In the genomic region with DNA sequence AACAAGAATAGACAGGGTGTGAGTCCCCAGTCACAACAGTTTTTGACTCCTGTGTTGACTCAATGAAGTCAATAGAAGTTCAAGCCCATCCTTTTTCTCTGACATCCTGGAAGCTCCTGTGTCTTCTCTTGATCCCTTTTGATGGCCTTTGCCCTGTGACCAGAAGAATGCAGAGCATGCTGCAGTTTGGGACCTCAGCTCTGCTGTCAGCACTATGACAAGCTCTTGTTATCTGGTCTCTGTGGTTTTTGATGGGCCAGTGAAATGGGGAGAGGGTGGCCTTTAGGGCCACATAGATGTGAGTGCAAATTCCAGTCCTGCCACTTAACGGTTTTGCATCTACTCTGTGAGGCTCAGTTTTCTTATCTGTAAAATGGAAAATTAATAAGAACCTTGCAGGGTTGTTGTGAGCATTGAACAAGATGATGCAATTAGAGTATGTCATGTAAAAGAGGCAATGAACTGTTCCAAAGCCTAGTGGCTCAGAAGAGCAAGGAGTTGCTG, we compare ENCODE assay signal across 1 cellular context.
A peak's percentile ranks its signal among the peaks of the same experiment; 100 is the strongest.
TF ChIP-seq lines count a peak whose summit lies in the region.

No MANE protein-coding gene starts in this region.

TF ChIP-seq in K562, 482 proteins besides CTCF, POLR2A, EP300 and RAD21 (continued from another document and continues in another):
- TF ChIP-seq JUN (IDR thresholded peaks at IDR 0.05; ENCODE audit: borderline replicate concordance, low read depth, low read length): no peak
- no peak for TF ChIP-seq JUN (CRISPR knock-in tag; IDR thresholded peaks at IDR 0.05; ENCODE audit: borderline replicate concordance)
- TF ChIP-seq ILF3 (IDR thresholded peaks at IDR 0.05; ENCODE audit: borderline replicate concordance): no peak
- no peak for TF ChIP-seq ELF1 (tag; IDR thresholded peaks at IDR 0.05)
- no peak for TF ChIP-seq TSC22D4 (tag; IDR thresholded peaks at IDR 0.05)
- TF ChIP-seq, protein P1, sequence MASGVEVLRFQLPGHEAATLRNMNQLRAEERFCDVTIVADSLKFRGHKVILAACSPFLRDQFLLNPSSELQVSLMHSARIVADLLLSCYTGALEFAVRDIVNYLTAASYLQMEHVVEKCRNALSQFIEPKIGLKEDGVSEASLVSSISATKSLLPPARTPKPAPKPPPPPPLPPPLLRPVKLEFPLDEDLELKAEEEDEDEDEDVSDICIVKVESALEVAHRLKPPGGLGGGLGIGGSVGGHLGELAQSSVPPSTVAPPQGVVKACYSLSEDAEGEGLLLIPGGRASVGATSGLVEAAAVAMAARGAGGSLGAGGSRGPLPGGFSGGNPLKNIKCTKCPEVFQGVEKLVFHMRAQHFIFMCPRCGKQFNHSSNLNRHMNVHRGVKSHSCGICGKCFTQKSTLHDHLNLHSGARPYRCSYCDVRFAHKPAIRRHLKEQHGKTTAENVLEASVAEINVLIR (CRISPR knock-in tag; IDR thresholded peaks at IDR 0.05): no peak
- TF ChIP-seq, protein P2, sequence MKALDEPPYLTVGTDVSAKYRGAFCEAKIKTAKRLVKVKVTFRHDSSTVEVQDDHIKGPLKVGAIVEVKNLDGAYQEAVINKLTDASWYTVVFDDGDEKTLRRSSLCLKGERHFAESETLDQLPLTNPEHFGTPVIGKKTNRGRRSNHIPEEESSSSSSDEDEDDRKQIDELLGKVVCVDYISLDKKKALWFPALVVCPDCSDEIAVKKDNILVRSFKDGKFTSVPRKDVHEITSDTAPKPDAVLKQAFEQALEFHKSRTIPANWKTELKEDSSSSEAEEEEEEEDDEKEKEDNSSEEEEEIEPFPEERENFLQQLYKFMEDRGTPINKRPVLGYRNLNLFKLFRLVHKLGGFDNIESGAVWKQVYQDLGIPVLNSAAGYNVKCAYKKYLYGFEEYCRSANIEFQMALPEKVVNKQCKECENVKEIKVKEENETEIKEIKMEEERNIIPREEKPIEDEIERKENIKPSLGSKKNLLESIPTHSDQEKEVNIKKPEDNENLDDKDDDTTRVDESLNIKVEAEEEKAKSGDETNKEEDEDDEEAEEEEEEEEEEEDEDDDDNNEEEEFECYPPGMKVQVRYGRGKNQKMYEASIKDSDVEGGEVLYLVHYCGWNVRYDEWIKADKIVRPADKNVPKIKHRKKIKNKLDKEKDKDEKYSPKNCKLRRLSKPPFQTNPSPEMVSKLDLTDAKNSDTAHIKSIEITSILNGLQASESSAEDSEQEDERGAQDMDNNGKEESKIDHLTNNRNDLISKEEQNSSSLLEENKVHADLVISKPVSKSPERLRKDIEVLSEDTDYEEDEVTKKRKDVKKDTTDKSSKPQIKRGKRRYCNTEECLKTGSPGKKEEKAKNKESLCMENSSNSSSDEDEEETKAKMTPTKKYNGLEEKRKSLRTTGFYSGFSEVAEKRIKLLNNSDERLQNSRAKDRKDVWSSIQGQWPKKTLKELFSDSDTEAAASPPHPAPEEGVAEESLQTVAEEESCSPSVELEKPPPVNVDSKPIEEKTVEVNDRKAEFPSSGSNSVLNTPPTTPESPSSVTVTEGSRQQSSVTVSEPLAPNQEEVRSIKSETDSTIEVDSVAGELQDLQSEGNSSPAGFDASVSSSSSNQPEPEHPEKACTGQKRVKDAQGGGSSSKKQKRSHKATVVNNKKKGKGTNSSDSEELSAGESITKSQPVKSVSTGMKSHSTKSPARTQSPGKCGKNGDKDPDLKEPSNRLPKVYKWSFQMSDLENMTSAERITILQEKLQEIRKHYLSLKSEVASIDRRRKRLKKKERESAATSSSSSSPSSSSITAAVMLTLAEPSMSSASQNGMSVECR (CRISPR knock-in tag; IDR thresholded peaks at IDR 0.05): no peak
- TF ChIP-seq, protein P3, sequence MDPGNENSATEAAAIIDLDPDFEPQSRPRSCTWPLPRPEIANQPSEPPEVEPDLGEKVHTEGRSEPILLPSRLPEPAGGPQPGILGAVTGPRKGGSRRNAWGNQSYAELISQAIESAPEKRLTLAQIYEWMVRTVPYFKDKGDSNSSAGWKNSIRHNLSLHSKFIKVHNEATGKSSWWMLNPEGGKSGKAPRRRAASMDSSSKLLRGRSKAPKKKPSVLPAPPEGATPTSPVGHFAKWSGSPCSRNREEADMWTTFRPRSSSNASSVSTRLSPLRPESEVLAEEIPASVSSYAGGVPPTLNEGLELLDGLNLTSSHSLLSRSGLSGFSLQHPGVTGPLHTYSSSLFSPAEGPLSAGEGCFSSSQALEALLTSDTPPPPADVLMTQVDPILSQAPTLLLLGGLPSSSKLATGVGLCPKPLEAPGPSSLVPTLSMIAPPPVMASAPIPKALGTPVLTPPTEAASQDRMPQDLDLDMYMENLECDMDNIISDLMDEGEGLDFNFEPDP (CRISPR knock-in tag; IDR thresholded peaks at IDR 0.05): no peak
- TF ChIP-seq CEBPB (tag; IDR thresholded peaks at IDR 0.05): peak; percentile 57
- TF ChIP-seq RCOR1 (IDR thresholded peaks at IDR 0.05; ENCODE audit: borderline replicate concordance in 1 of 2, low read depth in 2 of 2, low read length in 2 of 2): peak in 1 of 2 experiments; percentile 67; a peak in 2 of 4 replicates
- no peak for TF ChIP-seq KAT2B (IDR thresholded peaks at IDR 0.05; ENCODE audit: low read depth, low read length)
- no peak for TF ChIP-seq PRMT5 (CRISPR knock-in tag; IDR thresholded peaks at IDR 0.05)
- TF ChIP-seq MCM5 (IDR thresholded peaks at IDR 0.05; ENCODE audit: low read depth): no peak
- no peak for TF ChIP-seq POLR2B (IDR thresholded peaks at IDR 0.05; ENCODE audit: low read depth, partially characterized antibody)
- TF ChIP-seq NR2C1 (IDR thresholded peaks at IDR 0.05): no peak
- 0 out of 2 replicates have a peak, but pooled peaks have one; percentile 16 for TF ChIP-seq NR2C1 (tag; IDR thresholded peaks at IDR 0.05)
- peak in 1 of 2 experiments; percentile 76; a peak in 1 of 4 replicates for TF ChIP-seq TEAD1 (CRISPR knock-in tag; IDR thresholded peaks at IDR 0.05)
- no peak for TF ChIP-seq ZNF408 (CRISPR knock-in tag; IDR thresholded peaks at IDR 0.05; ENCODE audit: low read depth)
- no peak for TF ChIP-seq TAF9B (IDR thresholded peaks at IDR 0.05; ENCODE audit: partially characterized antibody)
- 0 out of 2 replicates have a peak, but pooled peaks have one; percentile 6 for TF ChIP-seq TEAD4 (IDR thresholded peaks at IDR 0.05; ENCODE audit: low read length)
- no peak for TF ChIP-seq TEAD4 (CRISPR knock-in tag; IDR thresholded peaks at IDR 0.05; ENCODE audit: borderline replicate concordance)
- no peak for TF ChIP-seq ZNF282 (CRISPR knock-in tag; IDR thresholded peaks at IDR 0.05)
- TF ChIP-seq, protein P4, sequence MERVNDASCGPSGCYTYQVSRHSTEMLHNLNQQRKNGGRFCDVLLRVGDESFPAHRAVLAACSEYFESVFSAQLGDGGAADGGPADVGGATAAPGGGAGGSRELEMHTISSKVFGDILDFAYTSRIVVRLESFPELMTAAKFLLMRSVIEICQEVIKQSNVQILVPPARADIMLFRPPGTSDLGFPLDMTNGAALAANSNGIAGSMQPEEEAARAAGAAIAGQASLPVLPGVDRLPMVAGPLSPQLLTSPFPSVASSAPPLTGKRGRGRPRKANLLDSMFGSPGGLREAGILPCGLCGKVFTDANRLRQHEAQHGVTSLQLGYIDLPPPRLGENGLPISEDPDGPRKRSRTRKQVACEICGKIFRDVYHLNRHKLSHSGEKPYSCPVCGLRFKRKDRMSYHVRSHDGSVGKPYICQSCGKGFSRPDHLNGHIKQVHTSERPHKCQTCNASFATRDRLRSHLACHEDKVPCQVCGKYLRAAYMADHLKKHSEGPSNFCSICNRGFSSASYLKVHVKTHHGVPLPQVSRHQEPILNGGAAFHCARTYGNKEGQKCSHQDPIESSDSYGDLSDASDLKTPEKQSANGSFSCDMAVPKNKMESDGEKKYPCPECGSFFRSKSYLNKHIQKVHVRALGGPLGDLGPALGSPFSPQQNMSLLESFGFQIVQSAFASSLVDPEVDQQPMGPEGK (CRISPR knock-in tag; IDR thresholded peaks at IDR 0.05; ENCODE audit: borderline replicate concordance): no peak
- no peak for TF ChIP-seq ZNF3 (CRISPR knock-in tag; IDR thresholded peaks at IDR 0.05)
- TF ChIP-seq JUND (IDR thresholded peaks at IDR 0.05; ENCODE audit: borderline replicate concordance, low read depth, low read length): peak; percentile 13; the same call in 1 of the 2 replicates
- TF ChIP-seq JUND (tag; IDR thresholded peaks at IDR 0.05; ENCODE audit: borderline replicate concordance, low read depth, low read length): no peak
- TF ChIP-seq RBM25 (IDR thresholded peaks at IDR 0.05; ENCODE audit: low read depth, low read length, severe bottlenecking): peak; percentile 18
- TF ChIP-seq, protein P5, sequence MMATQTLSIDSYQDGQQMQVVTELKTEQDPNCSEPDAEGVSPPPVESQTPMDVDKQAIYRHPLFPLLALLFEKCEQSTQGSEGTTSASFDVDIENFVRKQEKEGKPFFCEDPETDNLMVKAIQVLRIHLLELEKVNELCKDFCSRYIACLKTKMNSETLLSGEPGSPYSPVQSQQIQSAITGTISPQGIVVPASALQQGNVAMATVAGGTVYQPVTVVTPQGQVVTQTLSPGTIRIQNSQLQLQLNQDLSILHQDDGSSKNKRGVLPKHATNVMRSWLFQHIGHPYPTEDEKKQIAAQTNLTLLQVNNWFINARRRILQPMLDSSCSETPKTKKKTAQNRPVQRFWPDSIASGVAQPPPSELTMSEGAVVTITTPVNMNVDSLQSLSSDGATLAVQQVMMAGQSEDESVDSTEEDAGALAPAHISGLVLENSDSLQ (IDR thresholded peaks at IDR 0.05): peak; percentile 39; the same call in 1 of the 2 replicates
- no peak for TF ChIP-seq RBM39 (optimal IDR thresholded peaks at IDR 0.05; ENCODE audit: low read depth, low read length)
- TF ChIP-seq, protein P6, sequence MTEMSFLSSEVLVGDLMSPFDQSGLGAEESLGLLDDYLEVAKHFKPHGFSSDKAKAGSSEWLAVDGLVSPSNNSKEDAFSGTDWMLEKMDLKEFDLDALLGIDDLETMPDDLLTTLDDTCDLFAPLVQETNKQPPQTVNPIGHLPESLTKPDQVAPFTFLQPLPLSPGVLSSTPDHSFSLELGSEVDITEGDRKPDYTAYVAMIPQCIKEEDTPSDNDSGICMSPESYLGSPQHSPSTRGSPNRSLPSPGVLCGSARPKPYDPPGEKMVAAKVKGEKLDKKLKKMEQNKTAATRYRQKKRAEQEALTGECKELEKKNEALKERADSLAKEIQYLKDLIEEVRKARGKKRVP (CRISPR knock-in tag; IDR thresholded peaks at IDR 0.05): 0 out of 2 replicates have a peak, but pooled peaks have one; percentile 53
- TF ChIP-seq ZNF140 (CRISPR knock-in tag; IDR thresholded peaks at IDR 0.05): no peak
- TF ChIP-seq POU5F1 (IDR thresholded peaks at IDR 0.05; ENCODE audit: borderline replicate concordance, low read depth, low read length, partially characterized antibody): no peak
- TF ChIP-seq, protein P7, sequence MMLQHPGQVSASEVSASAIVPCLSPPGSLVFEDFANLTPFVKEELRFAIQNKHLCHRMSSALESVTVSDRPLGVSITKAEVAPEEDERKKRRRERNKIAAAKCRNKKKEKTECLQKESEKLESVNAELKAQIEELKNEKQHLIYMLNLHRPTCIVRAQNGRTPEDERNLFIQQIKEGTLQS (IDR thresholded peaks at IDR 0.05): peak; percentile 68
- TF ChIP-seq, protein P7 (CRISPR knock-in tag; conservative IDR thresholded peaks at IDR 0.05): no peak
- no peak for TF ChIP-seq ZZZ3 (IDR thresholded peaks at IDR 0.05)
- TF ChIP-seq HDAC2 (IDR thresholded peaks at IDR 0.05): 0 out of 2 replicates have a peak, but pooled peaks have one; percentile 24
- TF ChIP-seq ZNF239 (CRISPR knock-in tag; IDR thresholded peaks at IDR 0.05): peak; percentile 94
- TF ChIP-seq ZNF551 (CRISPR knock-in tag; IDR thresholded peaks at IDR 0.05): no peak
- TF ChIP-seq CBX2 (IDR thresholded peaks at IDR 0.05; ENCODE audit: insufficient read depth, low read length, poor library complexity, severe bottlenecking): no peak
- no peak for TF ChIP-seq KDM5B (IDR thresholded peaks at IDR 0.05; ENCODE audit: insufficient replicate concordance, low read depth, low read length)
- no peak for TF ChIP-seq GATA2 (CRISPR knock-in tag; IDR thresholded peaks at IDR 0.05)
- TF ChIP-seq MAZ (CRISPR knock-in tag; conservative IDR thresholded peaks at IDR 0.05 in 1 of 2, IDR thresholded peaks at IDR 0.05 in 1 of 2): no peak
- no peak for TF ChIP-seq ZNF444 (CRISPR knock-in tag; IDR thresholded peaks at IDR 0.05)
- TF ChIP-seq DIDO1 (tag; IDR thresholded peaks at IDR 0.05; ENCODE audit: low read depth): no peak
- TF ChIP-seq SP2 (IDR thresholded peaks at IDR 0.05; ENCODE audit: extremely low read depth, low read depth, low read length, poor library complexity, severe bottlenecking): no peak
- TF ChIP-seq NR2C2 (CRISPR knock-in tag; IDR thresholded peaks at IDR 0.05): no peak
- TF ChIP-seq NR2C2 (tag; IDR thresholded peaks at IDR 0.05): peak; percentile 61; the same call in 1 of the 2 replicates
- TF ChIP-seq DACH1 (IDR thresholded peaks at IDR 0.05; ENCODE audit: partially characterized antibody): no peak
- TF ChIP-seq, protein P8, sequence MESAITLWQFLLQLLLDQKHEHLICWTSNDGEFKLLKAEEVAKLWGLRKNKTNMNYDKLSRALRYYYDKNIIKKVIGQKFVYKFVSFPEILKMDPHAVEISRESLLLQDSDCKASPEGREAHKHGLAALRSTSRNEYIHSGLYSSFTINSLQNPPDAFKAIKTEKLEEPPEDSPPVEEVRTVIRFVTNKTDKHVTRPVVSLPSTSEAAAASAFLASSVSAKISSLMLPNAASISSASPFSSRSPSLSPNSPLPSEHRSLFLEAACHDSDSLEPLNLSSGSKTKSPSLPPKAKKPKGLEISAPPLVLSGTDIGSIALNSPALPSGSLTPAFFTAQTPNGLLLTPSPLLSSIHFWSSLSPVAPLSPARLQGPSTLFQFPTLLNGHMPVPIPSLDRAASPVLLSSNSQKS (CRISPR knock-in tag; IDR thresholded peaks at IDR 0.05): no peak
- TF ChIP-seq, protein P9, sequence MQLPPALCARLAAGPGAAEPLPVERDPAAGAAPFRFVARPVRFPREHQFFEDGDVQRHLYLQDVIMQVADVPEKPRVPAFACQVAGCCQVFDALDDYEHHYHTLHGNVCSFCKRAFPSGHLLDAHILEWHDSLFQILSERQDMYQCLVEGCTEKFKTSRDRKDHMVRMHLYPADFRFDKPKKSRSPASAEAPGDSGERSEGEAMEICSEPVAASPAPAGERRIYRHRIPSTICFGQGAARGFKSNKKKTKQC (CRISPR knock-in tag; IDR thresholded peaks at IDR 0.05): no peak
- TF ChIP-seq KLF10 (CRISPR knock-in tag; IDR thresholded peaks at IDR 0.05): no peak
- TF ChIP-seq RBBP5 (IDR thresholded peaks at IDR 0.05; ENCODE audit: borderline replicate concordance, insufficient read depth, low read length, poor library complexity, severe bottlenecking): no peak
- TF ChIP-seq, protein P10, sequence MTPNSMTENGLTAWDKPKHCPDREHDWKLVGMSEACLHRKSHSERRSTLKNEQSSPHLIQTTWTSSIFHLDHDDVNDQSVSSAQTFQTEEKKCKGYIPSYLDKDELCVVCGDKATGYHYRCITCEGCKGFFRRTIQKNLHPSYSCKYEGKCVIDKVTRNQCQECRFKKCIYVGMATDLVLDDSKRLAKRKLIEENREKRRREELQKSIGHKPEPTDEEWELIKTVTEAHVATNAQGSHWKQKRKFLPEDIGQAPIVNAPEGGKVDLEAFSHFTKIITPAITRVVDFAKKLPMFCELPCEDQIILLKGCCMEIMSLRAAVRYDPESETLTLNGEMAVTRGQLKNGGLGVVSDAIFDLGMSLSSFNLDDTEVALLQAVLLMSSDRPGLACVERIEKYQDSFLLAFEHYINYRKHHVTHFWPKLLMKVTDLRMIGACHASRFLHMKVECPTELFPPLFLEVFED (CRISPR knock-in tag; conservative IDR thresholded peaks at IDR 0.05): no peak
- TF ChIP-seq ZNF41 (CRISPR knock-in tag; conservative IDR thresholded peaks at IDR 0.05): no peak
- TF ChIP-seq SIN3A (IDR thresholded peaks at IDR 0.05; ENCODE audit: borderline replicate concordance in 2 of 2, control insufficient read depth in 1 of 2, low read depth in 2 of 2, low read length in 2 of 2): no peak
